ENCODE assay signal across 1 cellular context in genomic region chr12:67909681-67910080, GRCh38.
TF ChIP-seq lines count a peak whose summit lies in the region.

No MANE protein-coding gene starts in this region.

TF ChIP-seq in IMR-90, 13 proteins besides CTCF, POLR2A, EP300 and RAD21 (continued from another document):
- no peak for TF ChIP-seq USF2 (IDR thresholded peaks at IDR 0.05; ENCODE audit: low read depth, low read length)
- no peak for TF ChIP-seq CEBPB (IDR thresholded peaks at IDR 0.05; ENCODE audit: low read depth, low read length)
- TF ChIP-seq NFE2L2 (IDR thresholded peaks at IDR 0.05; ENCODE audit: low read depth, low read length) = no peak
- no peak for TF ChIP-seq MAZ (IDR thresholded peaks at IDR 0.05; ENCODE audit: borderline replicate concordance, low read depth, low read length)
- no peak for TF ChIP-seq RFX5 (IDR thresholded peaks at IDR 0.05; ENCODE audit: low read depth, low read length)
- TF ChIP-seq ELK1 (IDR thresholded peaks at IDR 0.05; ENCODE audit: borderline replicate concordance, low read depth, low read length) = no peak
- no peak for TF ChIP-seq SMC3 (IDR thresholded peaks at IDR 0.05; ENCODE audit: low read depth, low read length)
